ENCODE assay signal across 8 cellular contexts in genomic region chr9:131276891-131277672, GRCh38. TPM values are rescaled to one million over a fixed set of nuclear protein-coding genes. Genes with fewer than 3 reads are reported as not detected.
A peak's percentile ranks its signal among the peaks of the same experiment; 100 is the strongest.
DNase-seq lines count a peak whose midpoint lies in the region; ATAC-seq and TF ChIP-seq lines count a peak whose summit lies in the region.

No MANE protein-coding gene starts in this region.

- H3K9me3 ChIP-seq in suprapubic skin: no peaks in the 10 kb centered on the region

- no peak for TF ChIP-seq POLR2A in suprapubic skin (IDR thresholded peaks at IDR 0.05)

- TF ChIP-seq CTCF in suprapubic skin (IDR thresholded peaks at IDR 0.05): no peak
- TF ChIP-seq CTCF in progenitor cell of endocrine pancreas (IDR thresholded peaks at IDR 0.05; ENCODE audit: unreplicated experiment): no peak

- DNase-seq in GM03348 (ENCODE audit: low spot score) (peak; percentile 34), iPS-NIHi11 (ENCODE audit: low spot score) (peak; percentile 55), suprapubic skin (ENCODE audit: low spot score in 2 of 2) (no peak), progenitor cell of endocrine pancreas (ENCODE audit: low spot score, unreplicated experiment) (no peak), NCI-H1417 treated with DMSO at 0.1 percent for 48 hours (lab: John Stamatoyannopoulos, UW) (no peak)
- DNase-seq in activated naive CD8-positive, alpha-beta T cell treated with anti-CD3 and anti-CD28 coated beads, Interleukin-2, amount 10 ng/mL, durations not matched to agents 7 days and 5 days: peak; percentile 69

- H3K27me3 Mint-ChIP-seq in activated naive CD8-positive, alpha-beta T cell treated with anti-CD3 and anti-CD28 coated beads, Interleukin-2, amount 10 ng/mL, durations not matched to agents 7 days and 5 days: peaks cover 15% of the 10 kb centered on the region
- peaks cover 46% of the 10 kb centered on the region for H3K27me3 Mint-ChIP-seq in progenitor cell of endocrine pancreas

- no peaks in the 10 kb centered on the region for H3K36me3 ChIP-seq in suprapubic skin

- H3K36me3 Mint-ChIP-seq in activated naive CD8-positive, alpha-beta T cell treated with anti-CD3 and anti-CD28 coated beads, Interleukin-2, amount 10 ng/mL, durations not matched to agents 7 days and 5 days: peaks cover 39% of the 10 kb centered on the region
- H3K36me3 Mint-ChIP-seq in progenitor cell of endocrine pancreas (ENCODE audit: insufficient read depth): no peaks in the 10 kb centered on the region

- no CpG with 5 or more reads among the region's 107 CpGs for WGBS in suprapubic skin

- ATAC-seq in activated naive CD8-positive, alpha-beta T cell treated with anti-CD3 and anti-CD28 coated beads, Interleukin-2, amount 10 ng/mL, durations not matched to agents 7 days and 5 days (ENCODE audit: low read depth): peak; percentile 24
- no peak for ATAC-seq in HG03439 (IDR thresholded peaks at IDR 0.05; ENCODE audit: unreplicated experiment)

- H3K27ac ChIP-seq in suprapubic skin: peak overlapping the region; percentile 31

- H3K9me3 Mint-ChIP-seq in activated naive CD8-positive, alpha-beta T cell treated with anti-CD3 and anti-CD28 coated beads, Interleukin-2, amount 10 ng/mL, durations not matched to agents 7 days and 5 days: no peaks in the 10 kb centered on the region
- H3K9me3 Mint-ChIP-seq in progenitor cell of endocrine pancreas (ENCODE audit: low read depth): no peaks in the 10 kb centered on the region

- TF ChIP-seq RAD21 in Ishikawa (IDR thresholded peaks at IDR 0.05; ENCODE audit: low read depth): no peak

- H3K27ac Mint-ChIP-seq in activated naive CD8-positive, alpha-beta T cell treated with anti-CD3 and anti-CD28 coated beads, Interleukin-2, amount 10 ng/mL, durations not matched to agents 7 days and 5 days: peak overlapping the region; percentile 67
- H3K27ac Mint-ChIP-seq in progenitor cell of endocrine pancreas: no peak overlapping the region

- TF ChIP-seq EP300 in Ishikawa (IDR thresholded peaks at IDR 0.05; ENCODE audit: borderline replicate concordance) (no peak), suprapubic skin (IDR thresholded peaks at IDR 0.05) (no peak)

- POLR2A ChIA-PET in activated naive CD8-positive, alpha-beta T cell treated with anti-CD3 and anti-CD28 coated beads, Interleukin-2, amount 10 ng/mL, durations not matched to agents 7 days and 5 days (lab: Charles Lee): interaction anchor here (0.6 to 14.7 kb wide), 5 partner anchors 10 to 40 kb away, joined by 5 to 594 read pairs (median 23); no protein-coding TSS in a partner anchor

- H3K4me3 ChIP-seq in suprapubic skin: peak overlapping the region; percentile 70

- peaks cover 26% of the 10 kb centered on the region for H3K27me3 ChIP-seq in suprapubic skin

- H3K4me3 Mint-ChIP-seq in activated naive CD8-positive, alpha-beta T cell treated with anti-CD3 and anti-CD28 coated beads, Interleukin-2, amount 10 ng/mL, durations not matched to agents 7 days and 5 days: peak overlapping the region; percentile 30
- H3K4me3 Mint-ChIP-seq in progenitor cell of endocrine pancreas (ENCODE audit: low read depth): no peak overlapping the region

- peaks cover 12% of the 10 kb centered on the region for H3K4me1 ChIP-seq in suprapubic skin

- peaks cover 24% of the 10 kb centered on the region for H3K4me1 Mint-ChIP-seq in activated naive CD8-positive, alpha-beta T cell treated with anti-CD3 and anti-CD28 coated beads, Interleukin-2, amount 10 ng/mL, durations not matched to agents 7 days and 5 days
- H3K4me1 Mint-ChIP-seq in progenitor cell of endocrine pancreas (ENCODE audit: low read depth): peaks cover 4% of the 10 kb centered on the region

TF ChIP-seq in Ishikawa, 13 proteins besides CTCF, POLR2A, EP300 and RAD21:
- TF ChIP-seq YY1 (IDR thresholded peaks at IDR 0.05; ENCODE audit: low read depth) (no peak), TAF1 (IDR thresholded peaks at IDR 0.05; ENCODE audit: low read depth) (no peak), EGR1 (IDR thresholded peaks at IDR 0.05) (0 out of 2 replicates have a peak, but pooled peaks have one; percentile 27), NFIC (IDR thresholded peaks at IDR 0.05) (no peak), TEAD4 (IDR thresholded peaks at IDR 0.05) (no peak), FOXM1 (IDR thresholded peaks at IDR 0.05; ENCODE audit: borderline replicate concordance, low read depth) (no peak), TCF12 (IDR thresholded peaks at IDR 0.05; ENCODE audit: low read depth) (no peak), USF1 (IDR thresholded peaks at IDR 0.05) (no peak), ZBTB7A (IDR thresholded peaks at IDR 0.05; ENCODE audit: low read depth) (peak; percentile 68; the same call in 1 of the 2 replicates), CREB1 (IDR thresholded peaks at IDR 0.05; ENCODE audit: low read depth) (no peak), REST (IDR thresholded peaks at IDR 0.05; ENCODE audit: low read depth) (no peak), CEBPB (IDR thresholded peaks at IDR 0.05) (no peak), MAX (IDR thresholded peaks at IDR 0.05) (no peak)

RNA-seq across cellular contexts. Expression of gene FAM78A, which starts 0.8 kb away (rescaled TPM):
- 100 to 1,000 TPM; 102 to 104 TPM for total RNA-seq in activated naive CD8-positive, alpha-beta T cell treated with anti-CD3 and anti-CD28 coated beads, Interleukin-2, amount 10 ng/mL, durations not matched to agents 7 days and 5 days
- total RNA-seq in suprapubic skin: 1 to 10 TPM in 3 of 4 donors, under 1 TPM in 1; 0.81 to 2.0 (median 1.3) TPM
- 1.9 and 2.0 TPM in 2 replicates for total RNA-seq in progenitor cell of endocrine pancreas

RNA-seq across cellular contexts. Expression of gene PLPP7, which starts 12.4 kb away (rescaled TPM):
- total RNA-seq in activated naive CD8-positive, alpha-beta T cell treated with anti-CD3 and anti-CD28 coated beads, Interleukin-2, amount 10 ng/mL, durations not matched to agents 7 days and 5 days: under 1 TPM; 0.42 to 0.65 TPM
- total RNA-seq in suprapubic skin (1 to 10 TPM in 1 of 4 donors, under 1 TPM in 3; 0.80 to 1.1 (median 0.92) TPM), progenitor cell of endocrine pancreas (3.6 TPM in 2 replicates)

Comparison
In these comparisons a context has a peak if more than half of its experiments do, and no peak if none do; other contexts are left out.
1. DNase-seq: peak in GM03348 (single experiment), activated naive CD8-positive, alpha-beta T cell treated with anti-CD3 and anti-CD28 coated beads, Interleukin-2, amount 10 ng/mL, durations not matched to agents 7 days and 5 days (single experiment) and iPS-NIHi11 (single experiment); none in suprapubic skin (0 of 2), progenitor cell of endocrine pancreas (single experiment) and NCI-H1417 treated with DMSO at 0.1 percent for 48 hours (single experiment).
2. RNA of gene FAM78A, which starts 0.8 kb away (total RNA-seq): 102 to 104 TPM in activated naive CD8-positive, alpha-beta T cell treated with anti-CD3 and anti-CD28 coated beads, Interleukin-2, amount 10 ng/mL, durations not matched to agents 7 days and 5 days; 1.9 to 2.0 TPM in progenitor cell of endocrine pancreas and 0.81 to 2.0 TPM in suprapubic skin; every median in the first group is over 10 times any median in the second.